In genomic region chr1:232620356-232620841, GRCh38 we compare ENCODE assay signal across 10 cellular contexts. TPM values are rescaled to one million over a fixed set of nuclear protein-coding genes. Genes with fewer than 3 reads are reported as not detected.
DNase-seq lines count a peak whose midpoint lies in the region; ATAC-seq and TF ChIP-seq lines count a peak whose summit lies in the region.
"Had no signal": no experiment of that assay in that cellular context is flagged by ENCODE, and none has a peak within 500 bp of the region (broad histone marks: within the 10 kb centered on the region; RNA-seq: fewer than 3 reads in every experiment).

No MANE protein-coding gene starts in this region.

- H3K27ac ChIP-seq in HEK293 (ENCODE audit: extremely low read depth, low read depth, low read length), result peak overlapping the region; percentile 71

- ATAC-seq in HG03469 (IDR thresholded peaks at IDR 0.05; ENCODE audit: unreplicated experiment) (no peak), HG02623 (IDR thresholded peaks at IDR 0.05; ENCODE audit: unreplicated experiment) (no peak)
- ATAC-seq in activated CD8-positive, alpha-beta T cell treated with anti-CD3 and anti-CD28 coated beads for 36 hours, result no peak

- H3K36me3 ChIP-seq in HEK293 (ENCODE audit: control insufficient read depth in 2 of 2, insufficient read depth in 1 of 2, low read length in 2 of 2), result no peaks in the 10 kb centered on the region

- CTCF ChIA-PET in HEK293 (lab: Yijun Ruan, JAX), result interaction anchor here (0.5 to 2.2 kb wide), 5 partner anchors 10 to 88 kb away, joined by 3 to 8 read pairs (median 3); partner anchors contain the start of gene SIPA1L2
- CTCF ChIA-PET in activated CD8-positive, alpha-beta T cell treated with anti-CD3 and anti-CD28 coated beads for 36 hours (lab: Charles Lee), result interaction anchor here (1.2 kb wide), 1 partner anchor 10 kb away, joined by 6 read pairs; the partner anchor contains the start of gene SIPA1L2

- TF ChIP-seq CTCF in HEK293 (tag by site-specific recombination; IDR thresholded peaks at IDR 0.05), result no peak
- no peak for TF ChIP-seq CTCF in activated CD8-positive, alpha-beta T cell treated with anti-CD3 and anti-CD28 coated beads for 36 hours (IDR thresholded peaks at IDR 0.05)

- no peaks in the 10 kb centered on the region for H3K36me3 Mint-ChIP-seq in activated CD8-positive, alpha-beta T cell treated with anti-CD3 and anti-CD28 coated beads for 36 hours (ENCODE audit: low read depth)
- H3K36me3 Mint-ChIP-seq: activated naive CD8-positive, alpha-beta T cell treated with anti-CD3 and anti-CD28 coated beads, Interleukin-2, amount 10 ng/mL, durations not matched to agents 7 days and 5 days had no signal

- intact Hi-C loops in activated CD8-positive, alpha-beta T cell treated with anti-CD3 and anti-CD28 coated beads for 36 hours (cut with micrococcal nuclease), result loop anchor here (10.0 kb wide), 1 partner anchor 756 kb away; no protein-coding TSS in a partner anchor

- peak overlapping the region; percentile 28 for H3K4me3 ChIP-seq in HEK293 (ENCODE audit: low read depth, low read length)

- peak; percentile 87 for DNase-seq in NCI-H748 treated with DMSO at 0.1 percent for 48 hours (lab: John Stamatoyannopoulos, UW)
- DNase-seq in dermis blood vessel endothelial cell, result peak; percentile 92
- DNase-seq in medulla oblongata (ENCODE audit: extremely low spot score), result peak; percentile 84
- DNase-seq in stimulated activated CD8-positive, alpha-beta memory T cell treated with anti-CD3 and anti-CD28 coated beads, Interleukin-4, amount 100 ng/mL, for 48 hours, result no peak
- DNase-seq in activated CD8-positive, alpha-beta T cell treated with anti-CD3 and anti-CD28 coated beads for 36 hours, result no peak
- DNase-seq: activated naive CD8-positive, alpha-beta T cell treated with anti-CD3 and anti-CD28 coated beads, Interleukin-2, amount 10 ng/mL, durations not matched to agents 7 days and 5 days had no signal

- H3K27me3 Mint-ChIP-seq in activated CD8-positive, alpha-beta T cell treated with anti-CD3 and anti-CD28 coated beads for 36 hours, result peaks cover 2% of the 10 kb centered on the region

- H3K4me1 Mint-ChIP-seq in activated CD8-positive, alpha-beta T cell treated with anti-CD3 and anti-CD28 coated beads for 36 hours (ENCODE audit: low read depth), result peaks cover 4% of the 10 kb centered on the region
- H3K4me1 Mint-ChIP-seq: activated naive CD8-positive, alpha-beta T cell treated with anti-CD3 and anti-CD28 coated beads, Interleukin-2, amount 10 ng/mL, durations not matched to agents 7 days and 5 days had no signal

- H3K4me1 ChIP-seq in HEK293 (ENCODE audit: control insufficient read depth, insufficient read depth, low read length), result peaks cover 38% of the 10 kb centered on the region

- H3K9me3 Mint-ChIP-seq in activated CD8-positive, alpha-beta T cell treated with anti-CD3 and anti-CD28 coated beads for 36 hours, result no peaks in the 10 kb centered on the region
- H3K9me3 Mint-ChIP-seq: activated naive CD8-positive, alpha-beta T cell treated with anti-CD3 and anti-CD28 coated beads, Interleukin-2, amount 10 ng/mL, durations not matched to agents 7 days and 5 days; stimulated activated naive CD8-positive, alpha-beta T cell treated with anti-CD3 and anti-CD28 coated beads, Interleukin-15, Interleukin-2, amounts not matched to agents 100 ng/mL and 50 ng/mL, for 24 hours had no signal

- H3K9me3 ChIP-seq in HEK293 (ENCODE audit: control insufficient read depth, insufficient read depth, low read depth, low read length), result no peaks in the 10 kb centered on the region

- H3K27ac Mint-ChIP-seq in activated CD8-positive, alpha-beta T cell treated with anti-CD3 and anti-CD28 coated beads for 36 hours, result no peak overlapping the region
- H3K27ac Mint-ChIP-seq: activated naive CD8-positive, alpha-beta T cell treated with anti-CD3 and anti-CD28 coated beads, Interleukin-2, amount 10 ng/mL, durations not matched to agents 7 days and 5 days; stimulated activated naive CD8-positive, alpha-beta T cell treated with anti-CD3 and anti-CD28 coated beads, Interleukin-15, Interleukin-2, amounts not matched to agents 100 ng/mL and 50 ng/mL, for 24 hours had no signal

- H3K4me3 Mint-ChIP-seq in activated CD8-positive, alpha-beta T cell treated with anti-CD3 and anti-CD28 coated beads for 36 hours, result no peak overlapping the region
- H3K4me3 Mint-ChIP-seq: activated naive CD8-positive, alpha-beta T cell treated with anti-CD3 and anti-CD28 coated beads, Interleukin-2, amount 10 ng/mL, durations not matched to agents 7 days and 5 days; stimulated activated naive CD8-positive, alpha-beta T cell treated with anti-CD3 and anti-CD28 coated beads, Interleukin-15, Interleukin-2, amounts not matched to agents 100 ng/mL and 50 ng/mL, for 24 hours had no signal

- POLR2A ChIA-PET in HEK293 (lab: Yijun Ruan, JAX), result interaction anchor here (1.1 to 2.3 kb wide), 4 partner anchors 9 to 26 kb away, joined by 3 to 14 read pairs (median 4); partner anchors contain the start of gene SIPA1L2
- POLR2A ChIA-PET in activated CD8-positive, alpha-beta T cell treated with anti-CD3 and anti-CD28 coated beads for 36 hours (lab: Charles Lee), result interaction anchor here (0.6 kb wide), 1 partner anchor 235 kb away, joined by 3 read pairs; no protein-coding TSS in a partner anchor

TF ChIP-seq in HEK293, 187 proteins besides CTCF, POLR2A, EP300 and RAD21 (continues in another document):
- TF ChIP-seq ZNF561 (tag by site-specific recombination; IDR thresholded peaks at IDR 0.05; ENCODE audit: borderline replicate concordance) (peak; percentile 96; the same call in 1 of the 2 replicates), ZSCAN30 (tag by site-specific recombination; IDR thresholded peaks at IDR 0.05) (peak; percentile 99), KLF16 (tag by site-specific recombination; IDR thresholded peaks at IDR 0.05) (0 out of 2 replicates have a peak, but pooled peaks have one; percentile 12), ZNF660 (tag by site-specific recombination; IDR thresholded peaks at IDR 0.05) (peak; percentile 100), ZNF239 (tag by site-specific recombination; IDR thresholded peaks at IDR 0.05) (no peak), ZNF677 (tag by site-specific recombination; IDR thresholded peaks at IDR 0.05) (no peak), ZNF23 (tag by site-specific recombination; IDR thresholded peaks at IDR 0.05; ENCODE audit: borderline replicate concordance) (no peak), KLF7 (tag by site-specific recombination; IDR thresholded peaks at IDR 0.05; ENCODE audit: borderline replicate concordance) (no peak), ZBTB10 (tag by site-specific recombination; IDR thresholded peaks at IDR 0.05) (no peak), ZNF513 (tag by site-specific recombination; IDR thresholded peaks at IDR 0.05) (peak; percentile 52; the same call in 1 of the 2 replicates), ZNF830 (tag by site-specific recombination; IDR thresholded peaks at IDR 0.05; ENCODE audit: low read depth) (no peak), ZEB2 (tag by site-specific recombination; IDR thresholded peaks at IDR 0.05) (peak; percentile 97), TRIM28 (IDR thresholded peaks at IDR 0.05; ENCODE audit: borderline replicate concordance, low read length) (peak; percentile 99)
- TF ChIP-seq, protein P1, sequence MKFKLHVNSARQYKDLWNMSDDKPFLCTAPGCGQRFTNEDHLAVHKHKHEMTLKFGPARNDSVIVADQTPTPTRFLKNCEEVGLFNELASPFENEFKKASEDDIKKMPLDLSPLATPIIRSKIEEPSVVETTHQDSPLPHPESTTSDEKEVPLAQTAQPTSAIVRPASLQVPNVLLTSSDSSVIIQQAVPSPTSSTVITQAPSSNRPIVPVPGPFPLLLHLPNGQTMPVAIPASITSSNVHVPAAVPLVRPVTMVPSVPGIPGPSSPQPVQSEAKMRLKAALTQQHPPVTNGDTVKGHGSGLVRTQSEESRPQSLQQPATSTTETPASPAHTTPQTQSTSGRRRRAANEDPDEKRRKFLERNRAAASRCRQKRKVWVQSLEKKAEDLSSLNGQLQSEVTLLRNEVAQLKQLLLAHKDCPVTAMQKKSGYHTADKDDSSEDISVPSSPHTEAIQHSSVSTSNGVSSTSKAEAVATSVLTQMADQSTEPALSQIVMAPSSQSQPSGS (tag by site-specific recombination; IDR thresholded peaks at IDR 0.05; ENCODE audit: low read depth), result peak; percentile 92

RNA-seq across cellular contexts. Expression of gene SIPA1L2, which starts 9.5 kb away (rescaled TPM):
- 11.1 and 25.7 TPM in 2 replicates for total RNA-seq in dermis blood vessel endothelial cell
- 1 to 10 TPM; 1.7 TPM for total RNA-seq in activated CD8-positive, alpha-beta T cell treated with anti-CD3 and anti-CD28 coated beads for 36 hours

Comparison
In these comparisons a context has a peak if more than half of its experiments do, and no peak if none do; other contexts are left out.
1. DNase-seq: peak in NCI-H748 treated with DMSO at 0.1 percent for 48 hours (single experiment), dermis blood vessel endothelial cell (single experiment) and medulla oblongata (single experiment); none in stimulated activated CD8-positive, alpha-beta memory T cell treated with anti-CD3 and anti-CD28 coated beads, Interleukin-4, amount 100 ng/mL, for 48 hours (single experiment) and activated CD8-positive, alpha-beta T cell treated with anti-CD3 and anti-CD28 coated beads for 36 hours (single experiment).